ENCODE assay signal across 8 cellular contexts in the genomic region with DNA sequence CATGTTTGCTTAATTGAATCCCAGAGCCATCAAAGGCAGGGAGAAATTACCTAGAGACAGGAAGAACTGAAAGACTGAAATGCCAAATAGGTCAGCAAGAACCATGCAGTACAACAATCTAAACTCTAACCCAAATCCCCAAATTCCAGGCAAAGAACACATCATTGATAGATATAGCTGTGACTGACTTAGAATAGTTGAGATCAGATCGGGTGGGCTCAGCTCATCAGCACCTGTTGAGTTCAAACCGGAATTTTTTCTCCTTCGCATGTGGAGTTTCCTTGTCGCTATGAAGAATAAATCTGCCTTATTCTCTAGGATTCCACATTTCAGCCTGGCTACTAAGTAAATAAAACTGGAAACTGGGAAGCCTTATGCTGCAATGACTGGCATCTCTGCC. TPM values are rescaled to one million over a fixed set of nuclear protein-coding genes. Genes with fewer than 3 reads are reported as not detected.
DNase-seq lines count a peak whose midpoint lies in the region; ATAC-seq, FAIRE-seq and TF ChIP-seq lines count a peak whose summit lies in the region.

No MANE protein-coding gene starts in this region.

- TF ChIP-seq POLR2A in heart left ventricle (IDR thresholded peaks at IDR 0.05), result no peak
- TF ChIP-seq POLR2A in uterus (IDR thresholded peaks at IDR 0.05), result no peak

- intact Hi-C loops in heart left ventricle (cut with DNase I), result loop anchor here in 2 of 10 donors (10.0 kb wide), 2 partner anchors 661 to 959 kb away; a partner anchor contains a TSS
- intact Hi-C loops in cardiac septum (cut with DNase I), result loop anchor here (10.0 kb wide), 1 partner anchor 651 kb away; a partner anchor contains a TSS
- intact Hi-C loops in uterus (cut with DNase I; ENCODE audit: low total_unique reads), result no loop called here

- 58 to 75% (median 68%) methylated on average over 4 of the region's 4 CpGs for WGBS in heart left ventricle, 4 donors

- no peak for FAIRE-seq in bronchial epithelial cell (lab: Jason Lieb, UNC)

- TF ChIP-seq CTCF in heart left ventricle (IDR thresholded peaks at IDR 0.05) (no peak), bronchial epithelial cell (IDR thresholded peaks at IDR 0.05; ENCODE audit: insufficient read depth, low read length, severe bottlenecking) (no peak), uterus (IDR thresholded peaks at IDR 0.05) (no peak)

- H3K4me1 ChIP-seq in heart left ventricle (peaks cover 0 to 70% (median 55%) of the 10 kb centered on the region in 12 donors), mucosa of rectum (ENCODE audit: control insufficient read depth in 2 of 2, insufficient read depth in 2 of 2, low read length in 2 of 2) (peaks cover 22 to 26% of the 10 kb centered on the region in 2 donors), uterus (no peaks in the 10 kb centered on the region)

- H3K9me3 ChIP-seq in heart left ventricle (no peaks in the 10 kb centered on the region), mucosa of rectum (ENCODE audit: control insufficient read depth in 2 of 2, low read length in 2 of 2) (no peaks in the 10 kb centered on the region), uterus (no peaks in the 10 kb centered on the region)

- H3K36me3 ChIP-seq in heart left ventricle (peaks cover 0 to 7% (median 0%) of the 10 kb centered on the region in 9 donors), bronchial epithelial cell (ENCODE audit: control insufficient read depth, insufficient read depth, low read length) (no peaks in the 10 kb centered on the region), mucosa of rectum (ENCODE audit: control insufficient read depth in 2 of 2, insufficient read depth in 2 of 2, low read length in 2 of 2) (peaks cover 0 to 5% of the 10 kb centered on the region in 2 donors), uterus (no peaks in the 10 kb centered on the region)

- ATAC-seq in heart left ventricle, result no peak
- no peak for ATAC-seq in HG02973 (IDR thresholded peaks at IDR 0.05; ENCODE audit: unreplicated experiment)

- H3K4me3 ChIP-seq in heart left ventricle, result peak overlapping the region; percentile 51 to 97 (median 86)
- H3K4me3 ChIP-seq in bronchial epithelial cell (ENCODE audit: low read depth, low read length), result peak overlapping the region; percentile 91
- peak overlapping the region; percentile 89 to 95 for H3K4me3 ChIP-seq in mucosa of rectum (ENCODE audit: low read length in 2 of 2)
- peak overlapping the region; percentile 96 to 99 for H3K4me3 ChIP-seq in uterus

- peak overlapping the region; percentile 85 to 89 for H3K9ac ChIP-seq in mucosa of rectum (ENCODE audit: low read depth in 1 of 2, low read length in 2 of 2)

- H3K27ac ChIP-seq in heart left ventricle (peak overlapping the region in 11 of 12 donors; percentile 86 to 97 (median 94)), mucosa of rectum (ENCODE audit: low read depth in 2 of 2, low read length in 2 of 2) (peak overlapping the region in 1 of 2 donors; percentile 95), uterus (peak overlapping the region; percentile 91 to 95)

- DNase-seq in heart left ventricle, result no peak
- no peak for DNase-seq in cardiac septum (ENCODE audit: low spot score)
- DNase-seq in bronchial epithelial cell (ENCODE audit: low read depth), result no peak
- no peak for DNase-seq in uterus
- no peak for DNase-seq in DMS53 treated with DMSO at 0.1 percent for 48 hours (lab: John Stamatoyannopoulos, UW; ENCODE audit: unreplicated experiment)
- DNase-seq in islet precursor cell, result no peak

- no peaks in the 10 kb centered on the region for H3K27me3 ChIP-seq in heart left ventricle
- no peaks in the 10 kb centered on the region for H3K27me3 ChIP-seq in bronchial epithelial cell (ENCODE audit: control insufficient read depth, insufficient read depth, low read length)
- no peaks in the 10 kb centered on the region for H3K27me3 ChIP-seq in mucosa of rectum (ENCODE audit: control insufficient read depth in 2 of 2, insufficient read depth in 2 of 2, low read length in 2 of 2)
- H3K27me3 ChIP-seq in uterus, result no peaks in the 10 kb centered on the region

RNA-seq across cellular contexts. Expression of a gene that starts 1.4 kb away (rescaled TPM):
- total RNA-seq in heart left ventricle, result 10 to 100 TPM; 17.7 to 44.3 (median 28.3) TPM
- 10 to 100 TPM; 10.3 to 17.2 TPM for polyA plus RNA-seq in heart left ventricle
- 36.5 TPM for total RNA-seq in cardiac septum
- total RNA-seq in bronchial epithelial cell, result 5.5 and 9.5 TPM in 2 replicates
- total RNA-seq in uterus, result 10 to 100 TPM in 3 of 4 donors, 1 to 10 TPM in 1; 6.2 to 48.7 (median 17.2) TPM

RNA-seq across cellular contexts. Expression of a gene that starts 1.8 kb away (rescaled TPM):
- 100 to 1,000 TPM; 195 to 808 (median 308) TPM for total RNA-seq in heart left ventricle
- polyA plus RNA-seq in heart left ventricle, result 100 to 1,000 TPM; 214 to 253 TPM
- total RNA-seq in cardiac septum, result 285 TPM
- total RNA-seq in bronchial epithelial cell, result 61.8 and 91.4 TPM in 2 replicates
- total RNA-seq in uterus, result 10 to 100 TPM; 16.5 to 50.0 (median 32.4) TPM
